Comparison of ENCODE assay signal across 19 cellular contexts in the genomic region with DNA sequence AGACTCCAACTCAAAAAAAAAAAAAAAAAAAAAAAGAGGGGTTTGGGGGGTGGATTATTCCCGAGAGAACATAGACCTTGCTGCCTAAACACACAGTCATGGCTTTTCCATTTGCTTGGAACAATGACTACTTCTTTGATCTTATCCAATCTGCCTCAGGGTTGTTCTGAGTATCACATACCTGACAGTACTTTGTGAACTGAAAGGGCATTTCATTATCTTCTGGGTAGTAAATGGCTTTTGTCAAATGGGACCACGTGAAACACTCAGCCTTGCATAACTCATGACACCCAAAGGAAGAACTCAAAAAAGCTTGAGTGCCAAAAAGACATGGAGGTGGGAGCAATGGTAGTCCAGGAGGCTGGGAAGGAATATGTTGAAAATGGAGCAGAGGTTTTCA.
DNase-seq lines count a peak whose midpoint lies in the region; ATAC-seq, FAIRE-seq and TF ChIP-seq lines count a peak whose summit lies in the region.
"Had no signal": no experiment of that assay in that cellular context is flagged by ENCODE, and none has a peak within 500 bp of the region (broad histone marks: within the 10 kb centered on the region; RNA-seq: fewer than 3 reads in every experiment).

No MANE protein-coding gene starts in this region.

- H2AFZ ChIP-seq in KMS-11 (ENCODE audit: low read depth) (no peak overlapping the region), keratinocyte (ENCODE audit: control insufficient read depth, low read length) (no peak overlapping the region)
- H2AFZ ChIP-seq: GM23248 had no signal

- peak; percentile 63 for FAIRE-seq in keratinocyte (lab: Jason Lieb, UNC)
- FAIRE-seq: A549, G401.6, HTR-8/SVneo had no signal

- in situ Hi-C loops in KBM-7 (cut with MboI; ENCODE audit: low pct_unique_long_range_greater_than_20kb, low sequenced_read_pairs), result no loop called here

- H4K20me1 ChIP-seq in KMS-11 (ENCODE audit: insufficient read depth), result no peaks in the 10 kb centered on the region
- peaks cover 5% of the 10 kb centered on the region for H4K20me1 ChIP-seq in keratinocyte (ENCODE audit: control insufficient read depth, extremely low read depth, insufficient read depth, low read length)

- no peak for ATAC-seq in Right ventricle myocardium inferior
- no peak for ATAC-seq in HG02870 (IDR thresholded peaks at IDR 0.05; ENCODE audit: unreplicated experiment)
- ATAC-seq: K562 had no signal

- dilution Hi-C loops in keratinocyte (cut with MboI; ENCODE audit: extremely low pct_ligation_motif_present, low sequenced_read_pairs), result no loop called here

- H3K4me1 ChIP-seq in cardiac muscle cell (ENCODE audit: low read depth) (peaks cover 8% of the 10 kb centered on the region), KMS-11 (ENCODE audit: low read depth, poor library complexity, severe bottlenecking) (peaks cover 57% of the 10 kb centered on the region), keratinocyte (ENCODE audit: control insufficient read depth, extremely low read depth, insufficient read depth, low read length) (peaks cover 3% of the 10 kb centered on the region), skeletal muscle tissue (ENCODE audit: control insufficient read depth in 3 of 3, insufficient read depth in 3 of 3, low read length in 3 of 3) (peaks cover 12 to 34% (median 12%) of the 10 kb centered on the region in 3 donors)

- H3K9me1 ChIP-seq in keratinocyte (ENCODE audit: control insufficient read depth, extremely low read depth, insufficient read depth, low read length), result no peaks in the 10 kb centered on the region

- H3K36me3 ChIP-seq in cardiac muscle cell (peaks cover 33% of the 10 kb centered on the region), KMS-11 (ENCODE audit: insufficient read depth) (0 out of 2 replicates have a peak, but pooled peaks cover 5% of the 10 kb centered on the region), keratinocyte (ENCODE audit: control insufficient read depth in 2 of 2, extremely low read depth in 1 of 2, insufficient read depth in 2 of 2, low read length in 2 of 2) (peaks cover 38 to 45% of the 10 kb centered on the region in 2 experiments), skeletal muscle tissue (ENCODE audit: control insufficient read depth in 3 of 3, insufficient read depth in 3 of 3, low read length in 3 of 3) (peaks cover 31 to 38% (median 38%) of the 10 kb centered on the region in 3 donors)

- H3K9me3 ChIP-seq in cardiac muscle cell (ENCODE audit: low read depth), result no peaks in the 10 kb centered on the region
- no peaks in the 10 kb centered on the region for H3K9me3 ChIP-seq in keratinocyte (ENCODE audit: control insufficient read depth, low read depth, low read length)
- no peaks in the 10 kb centered on the region for H3K9me3 ChIP-seq in skeletal muscle tissue (ENCODE audit: control insufficient read depth in 3 of 3, low read length in 3 of 3)
- H3K9me3 ChIP-seq: A549, Peyer's patch had no signal

- intact Hi-C loops in Right ventricle myocardium inferior (cut with DNase I), result no loop called here

- H3K9ac ChIP-seq in KMS-11, result peak overlapping the region; percentile 33; the same call in 1 of the 2 replicates
- H3K9ac ChIP-seq in keratinocyte (ENCODE audit: control insufficient read depth, extremely low read depth, insufficient read depth, low read length), result no peak overlapping the region
- H3K9ac ChIP-seq in skeletal muscle tissue (ENCODE audit: low read depth in 1 of 3, low read length in 3 of 3), result no peak overlapping the region
- H3K9ac ChIP-seq: GM23248 had no signal

- peak overlapping the region; percentile 86 for H3K4me2 ChIP-seq in KMS-11
- no peak overlapping the region for H3K4me2 ChIP-seq in keratinocyte (ENCODE audit: control insufficient read depth, extremely low read depth, insufficient read depth, low read depth, low read length)
- H3K4me2 ChIP-seq: A549 had no signal

- H3K79me2 ChIP-seq in KMS-11 (ENCODE audit: insufficient read depth, low read depth) (no peaks in the 10 kb centered on the region; the same call in 1 of the 2 replicates), keratinocyte (ENCODE audit: control insufficient read depth, insufficient read depth, low read length) (peaks cover 1% of the 10 kb centered on the region)

- no peaks in the 10 kb centered on the region for H3K27me3 ChIP-seq in cardiac muscle cell
- no peaks in the 10 kb centered on the region for H3K27me3 ChIP-seq in KMS-11 (ENCODE audit: insufficient read depth, low read depth)
- H3K27me3 ChIP-seq in keratinocyte (ENCODE audit: control insufficient read depth, extremely low read depth, insufficient read depth, low read length), result no peaks in the 10 kb centered on the region
- no peaks in the 10 kb centered on the region for H3K27me3 ChIP-seq in skeletal muscle tissue (ENCODE audit: control insufficient read depth in 3 of 3, insufficient read depth in 3 of 3, low read length in 3 of 3)
- H3K27me3 ChIP-seq: Peyer's patch had no signal

- DNase-seq in cardiac muscle cell (ENCODE audit: low read depth in 1 of 2, low spot score in 1 of 2) (no peak), Right ventricle myocardium inferior (ENCODE audit: missing footprints) (no peak), keratinocyte (ENCODE audit: low read depth, low spot score) (no peak), Kasumi-1 (lab: John Stamatoyannopoulos, UW) (no peak), KBM-7 (no peak)
- DNase-seq: GM23248, MM.1S, NCI-H1105, NCI-H187 treated with DMSO at 0.1 percent for 48 hours, NCI-H510A treated with DMSO at 0.1 percent for 48 hours, Peyer's patch, SHP77 treated with DMSO at 0.1 percent for 48 hours had no signal

- H3K4me3 ChIP-seq in cardiac muscle cell, result no peak overlapping the region
- H3K4me3 ChIP-seq in KMS-11 (IDR thresholded peaks at IDR 0.05; ENCODE audit: insufficient read depth, low read depth, low read length), result no peak overlapping the region
- H3K4me3 ChIP-seq in keratinocyte (ENCODE audit: control insufficient read depth in 2 of 3, extremely low read depth in 1 of 3, insufficient read depth in 2 of 3, low read depth in 1 of 3, low read length in 3 of 3), result no peak overlapping the region
- no peak overlapping the region for H3K4me3 ChIP-seq in skeletal muscle tissue (ENCODE audit: low read length in 3 of 3)
- H3K4me3 ChIP-seq: A549, GM23248, K562, Peyer's patch had no signal

- TF ChIP-seq CTCF in cardiac muscle cell (IDR thresholded peaks at IDR 0.05; ENCODE audit: low read depth, low read length), result no peak
- no peak for TF ChIP-seq CTCF in KMS-11 (conservative IDR thresholded peaks at IDR 0.05; ENCODE audit: low read depth, low read length)
- no peak for TF ChIP-seq CTCF in keratinocyte (optimal IDR thresholded peaks at IDR 0.05 in 1 of 3, IDR thresholded peaks at IDR 0.05 in 1 of 3, conservative IDR thresholded peaks at IDR 0.05 in 1 of 3; ENCODE audit: extremely low read depth in 1 of 3, insufficient read depth in 2 of 3, low read length in 3 of 3)

- H3K27ac ChIP-seq in cardiac muscle cell (peak overlapping the region; percentile 81), KMS-11 (peak overlapping the region; percentile 86), keratinocyte (ENCODE audit: control insufficient read depth, insufficient read depth, low read length) (no peak overlapping the region), skeletal muscle tissue (ENCODE audit: low read depth, low read length) (peak overlapping the region; percentile 14)
- H3K27ac ChIP-seq: A549, GM23248, Peyer's patch had no signal
